8 cellular contexts compared by ENCODE assay signal in genomic region chr3:39405687-39406367, GRCh38. TPM values are rescaled to one million over a fixed set of nuclear protein-coding genes. Genes with fewer than 3 reads are reported as not detected.
DNase-seq lines count a peak whose midpoint lies in the region; ATAC-seq, FAIRE-seq and TF ChIP-seq lines count a peak whose summit lies in the region.

No MANE protein-coding gene starts in this region.

- DNase-seq in NT2/D1 (ENCODE audit: low read depth, low spot score) = no peak
- DNase-seq in H1 (ENCODE audit: low read depth in 1 of 2, low spot score in 2 of 2) = no peak
- no peak for DNase-seq in neural crest cell (ENCODE audit: low read depth, low spot score)
- no peak for DNase-seq in cerebellar nuclear complex (lab: John Stamatoyannopoulos, UW)
- DNase-seq in NCI-H146 (lab: John Stamatoyannopoulos, UW) = no peak
- no peak for DNase-seq in NCI-H345 (lab: John Stamatoyannopoulos, UW)
- DNase-seq in omental fat pad (ENCODE audit: low spot score) = no peak

- H3K4me2 ChIP-seq in BLaER1 treated with 17β-estradiol and CSF1 and Interleukin-3, amounts not matched to agents 10 nM and 100 nM = peak overlapping the region; percentile 55 to 96 (median 77)
- H3K4me2 ChIP-seq in H1 (ENCODE audit: insufficient read depth in 1 of 2, low read depth in 2 of 2, low read length in 2 of 2) = peak overlapping the region; percentile 91 to 95

- H3K79me2 ChIP-seq in H1 (ENCODE audit: control insufficient read depth in 1 of 2, insufficient read depth in 2 of 2, low read length in 2 of 2) = peaks cover 8 to 38% of the 10 kb centered on the region in 2 experiments; a peak in 3 of 4 replicates

- no peak for FAIRE-seq in H1 (lab: Jason Lieb, UNC)

- H3K27me3 ChIP-seq in BLaER1 treated with 17β-estradiol and CSF1 and Interleukin-3, amounts not matched to agents 10 nM and 100 nM = no peaks in the 10 kb centered on the region
- H3K27me3 ChIP-seq in NT2/D1 (ENCODE audit: insufficient read depth, insufficient read length) (no peaks in the 10 kb centered on the region), H1 (replicated peaks in 1 of 4; ENCODE audit: control insufficient read depth in 3 of 4, extremely low read depth in 1 of 4, insufficient read depth in 3 of 4, low read length in 3 of 4) (no peaks in the 10 kb centered on the region)

- H2AK5ac ChIP-seq in H1 (ENCODE audit: low read depth, low read length) = peak overlapping the region; percentile 11; the same call in 1 of the 2 replicates

- H3K79me1 ChIP-seq in H1 (ENCODE audit: low read depth, low read length) = 0 out of 2 replicates have a peak, but pooled peaks cover 6% of the 10 kb centered on the region

- CTCF ChIA-PET in H1 (lab: Charles Lee; ENCODE audit: partially characterized antibody) = interaction anchor here (0.8 to 4.3 kb wide), 7 partner anchors 11 to 227 kb away, joined by 3 to 30 read pairs (median 7); no protein-coding TSS in a partner anchor

- H3K4me1 ChIP-seq in BLaER1 treated with 17β-estradiol and CSF1 and Interleukin-3, amounts not matched to agents 10 nM and 100 nM = peaks cover 47 to 67% (median 62%) of the 10 kb centered on the region in 10 experiments
- H3K4me1 ChIP-seq in NT2/D1 (ENCODE audit: insufficient read depth, insufficient read length) (peaks cover 14% of the 10 kb centered on the region), H1 (replicated peaks in 1 of 4; ENCODE audit: control insufficient read depth in 3 of 4, insufficient read depth in 4 of 4, low read length in 3 of 4) (peaks cover 10 to 14% (median 11%) of the 10 kb centered on the region in 4 experiments)

- H3K23ac ChIP-seq in H1 (ENCODE audit: insufficient read length) = no peak overlapping the region

- peak overlapping the region; percentile 45 for H2BK120ac ChIP-seq in H1 (replicated peaks; ENCODE audit: low read depth, low read length)

- POLR2A ChIA-PET in H1 (lab: Charles Lee; ENCODE audit: partially characterized antibody) = interaction anchor here (0.6 to 33.7 kb wide), 20 partner anchors 4 to 773 kb away, joined by 3 to 771 read pairs (median 5); partner anchors contain the start of genes RPSA and SLC25A38

- H4K8ac ChIP-seq in H1 (ENCODE audit: extremely low read depth, insufficient read depth, low read length) = peak overlapping the region; percentile 90; the same call in 1 of the 2 replicates

- no peaks in the 10 kb centered on the region for H3K9me3 ChIP-seq in BLaER1 treated with 17β-estradiol and CSF1 and Interleukin-3, amounts not matched to agents 10 nM and 100 nM (replicated peaks in 1 of 11)
- no peaks in the 10 kb centered on the region for H3K9me3 ChIP-seq in NT2/D1 (ENCODE audit: insufficient read depth, low read length)
- no peaks in the 10 kb centered on the region for H3K9me3 ChIP-seq in H1 (ENCODE audit: insufficient read depth in 2 of 2, low read depth in 1 of 2, low read length in 1 of 2)

- no peak for ATAC-seq in omental fat pad (ENCODE audit: low FRiP score)

- peak overlapping the region; percentile 67 to 84 (median 74) for H3K4me3 ChIP-seq in BLaER1 treated with 17β-estradiol and CSF1 and Interleukin-3, amounts not matched to agents 10 nM and 100 nM
- H3K4me3 ChIP-seq in NT2/D1 (ENCODE audit: insufficient read length, low read depth) (peak overlapping the region; percentile 91), H1 (ENCODE audit: extremely low read depth in 1 of 4, insufficient read depth in 2 of 4, low read depth in 3 of 4, low read length in 4 of 4) (peak overlapping the region; percentile 68 to 94 (median 86))

- no peak overlapping the region for H2BK12ac ChIP-seq in H1 (ENCODE audit: low read depth, low read length)

- no peak for TF ChIP-seq RAD21 in H1 (IDR thresholded peaks at IDR 0.05 in 1 of 2, conservative IDR thresholded peaks at IDR 0.05 in 1 of 2; ENCODE audit: low read depth in 2 of 2, low read length in 2 of 2)

- H2BK15ac ChIP-seq in H1 (ENCODE audit: low read length) = no peak overlapping the region

- H3K4me1 Mint-ChIP-seq in neural crest cell = peaks cover 34% of the 10 kb centered on the region

- peak overlapping the region; percentile 85 to 97 (median 93) for H3K9ac ChIP-seq in BLaER1 treated with 17β-estradiol and CSF1 and Interleukin-3, amounts not matched to agents 10 nM and 100 nM
- H3K9ac ChIP-seq in NT2/D1 (ENCODE audit: insufficient read length, low read depth) (peak overlapping the region; percentile 96), H1 (replicated peaks in 1 of 4; ENCODE audit: extremely low read depth in 1 of 4, low read depth in 3 of 4, low read length in 3 of 4) (peak overlapping the region; percentile 43 to 98 (median 69))

- peak overlapping the region; percentile 95 for H3K27ac Mint-ChIP-seq in neural crest cell (ENCODE audit: unreplicated experiment)

- no peak for TF ChIP-seq CTCF in H1 (IDR thresholded peaks at IDR 0.05; ENCODE audit: control extremely low read depth in 1 of 3, insufficient read depth in 1 of 3, low read depth in 1 of 3, low read length in 3 of 3)
- no peak for TF ChIP-seq CTCF in neural crest cell (conservative IDR thresholded peaks at IDR 0.05)
- TF ChIP-seq CTCF in omental fat pad (IDR thresholded peaks at IDR 0.05) = no peak

- no peak overlapping the region for H3K56ac ChIP-seq in H1 (replicated peaks; ENCODE audit: insufficient read length, low read depth, low read length)

- no peaks in the 10 kb centered on the region for H3K9me3 Mint-ChIP-seq in neural crest cell

- no peak overlapping the region for H3K4ac ChIP-seq in H1 (replicated peaks; ENCODE audit: insufficient read length, low read depth, low read length)

- peak overlapping the region; percentile 98 for H2BK5ac ChIP-seq in H1 (ENCODE audit: low read depth, low read length)

- H2BK20ac ChIP-seq in H1 (ENCODE audit: low read length) = no peak overlapping the region

- H4K91ac ChIP-seq in H1 (replicated peaks; ENCODE audit: insufficient read length, low read length) = peak overlapping the region; percentile 90

- H3K27me3 Mint-ChIP-seq in neural crest cell (ENCODE audit: low read depth) = peaks cover 4% of the 10 kb centered on the region

- no peak overlapping the region for H2AFZ ChIP-seq in H1 (ENCODE audit: low read length)

- no peak for TF ChIP-seq POLR2A in H1 (IDR thresholded peaks at IDR 0.05; ENCODE audit: control extremely low read depth in 1 of 2, low read depth in 2 of 2, low read length in 2 of 2)

- H3K27ac ChIP-seq in BLaER1 treated with 17β-estradiol and CSF1 and Interleukin-3, amounts not matched to agents 10 nM and 100 nM = peak overlapping the region; percentile 44 to 97 (median 94); a peak in 21 of 22 replicates
- H3K27ac ChIP-seq in H1 (ENCODE audit: low read depth, low read length) = peak overlapping the region; percentile 95

- peaks cover 37 to 52% (median 42%) of the 10 kb centered on the region in 11 experiments for H3K36me3 ChIP-seq in BLaER1 treated with 17β-estradiol and CSF1 and Interleukin-3, amounts not matched to agents 10 nM and 100 nM
- H3K36me3 ChIP-seq in NT2/D1 (ENCODE audit: insufficient read depth, insufficient read length, low read length) (peaks cover 39% of the 10 kb centered on the region), H1 (ENCODE audit: control insufficient read depth in 2 of 4, insufficient read depth in 4 of 4, low read length in 3 of 4) (peaks cover 21 to 39% (median 28%) of the 10 kb centered on the region in 4 experiments)

- H4K20me1 ChIP-seq in BLaER1 treated with 17β-estradiol and CSF1 and Interleukin-3, amounts not matched to agents 10 nM and 100 nM = peaks cover 27 to 42% (median 35%) of the 10 kb centered on the region in 11 experiments; a peak in 21 of 22 replicates
- H4K20me1 ChIP-seq in H1 (replicated peaks in 1 of 2; ENCODE audit: control insufficient read depth in 1 of 2, insufficient read depth in 2 of 2, low read length in 2 of 2) = peaks cover 14 to 16% of the 10 kb centered on the region in 2 experiments

- no peak overlapping the region for H3K14ac ChIP-seq in H1 (ENCODE audit: insufficient read length)

- peak overlapping the region; percentile 81 for H3K18ac ChIP-seq in H1 (ENCODE audit: extremely low read depth, low read length)

- TF ChIP-seq EP300 in H1 (IDR thresholded peaks at IDR 0.05; ENCODE audit: borderline replicate concordance in 1 of 2, low read depth in 2 of 2, low read length in 2 of 2) = no peak

- H3K23me2 ChIP-seq in H1 (ENCODE audit: low read depth, low read length) = peaks cover 9% of the 10 kb centered on the region

- peaks cover 26% of the 10 kb centered on the region for H3K36me3 Mint-ChIP-seq in neural crest cell (ENCODE audit: low read depth)

- peak overlapping the region; percentile 88 for H4K5ac ChIP-seq in H1 (ENCODE audit: insufficient read length, low read depth, low read length)

- 33% methylated on average over 13 of the region's 13 CpGs; no CpG with 5 or more reads in 1 of the 2 experiments for WGBS in H1 (ENCODE audit: extremely low coverage in 1 of 2, insufficient coverage in 1 of 2, insufficient read length in 1 of 2, insufficient replicate concordance in 2 of 2, low coverage in 1 of 2, low lambda C conversion rate in 2 of 2, missing lambda C conversion rate in 1 of 2), 2 experiments

- H3K4me3 Mint-ChIP-seq in neural crest cell = peak overlapping the region; percentile 92

TF ChIP-seq in H1, 55 proteins besides CTCF, POLR2A, EP300 and RAD21 (continues in another document):
- TF ChIP-seq POLR2AphosphoS5 (IDR thresholded peaks at IDR 0.05; ENCODE audit: low read depth, low read length) = peak; percentile 63; the same call in 1 of the 2 replicates

RNA-seq across cellular contexts. Expression of gene RPSA, which starts 0.7 kb away (rescaled TPM):
- total RNA-seq in H1 (2021; fragmentation: NEBNext Ultra II Directional; extraction: Animal tissue kit (Norgen Biotek cat#: 25700)) = 2,661 and 2,701 TPM in 2 replicates
- 6,179 and 7,468 TPM in 2 replicates for polyA plus RNA-seq in H1 (2011; rRNA removed)
- 5,894 TPM for polyA plus RNA-seq in H1 (2011; cell fraction: cytosol; rRNA removed)
- 4,842 TPM for polyA plus RNA-seq in H1 (2011; cell fraction: nucleus; rRNA removed)
- polyA plus RNA-seq in H1 (2012, experiment 1 of 2) = 3,669 to 3,863 TPM (median 3,701 TPM) in 4 replicates
- 4,373 TPM for polyA plus RNA-seq in H1 (2012, experiment 2 of 2)
- polyA plus RNA-seq in H1 (2013, experiment 1 of 2) = 2,392 TPM
- 2,410 TPM for polyA plus RNA-seq in H1 (2013, experiment 2 of 2)
- 2,760 and 3,109 TPM in 2 replicates for polyA minus RNA-seq in H1 (2011; rRNA and poly(A)+ RNA removed)
- 967 TPM for polyA minus RNA-seq in H1 (2011; cell fraction: cytosol; rRNA and poly(A)+ RNA removed)
- polyA minus RNA-seq in H1 (2011; cell fraction: nucleus; rRNA and poly(A)+ RNA removed) = 1,051 TPM
- total RNA-seq in neural crest cell (1,595 and 1,633 TPM in 2 replicates), omental fat pad (1,000 to 10,000 TPM in 2 of 4 donors, 100 to 1,000 TPM in 2; 890 to 1,192 (median 1,008) TPM)

RNA-seq across cellular contexts. Expression of gene SLC25A38, which starts 22.7 kb away (rescaled TPM):
- total RNA-seq in H1 (2021; fragmentation: NEBNext Ultra II Directional; extraction: Animal tissue kit (Norgen Biotek cat#: 25700)) = 37.3 and 41.2 TPM in 2 replicates
- polyA plus RNA-seq in H1 (2011; rRNA removed) = 45.8 and 49.9 TPM in 2 replicates
- 47.5 TPM for polyA plus RNA-seq in H1 (2011; cell fraction: cytosol; rRNA removed)
- polyA plus RNA-seq in H1 (2011; cell fraction: nucleus; rRNA removed) = 61.3 TPM
- polyA plus RNA-seq in H1 (2012, experiment 1 of 2) = 39.7 to 42.3 TPM (median 40.9 TPM) in 4 replicates
- 52.9 TPM for polyA plus RNA-seq in H1 (2012, experiment 2 of 2)
- 30.1 TPM for polyA plus RNA-seq in H1 (2013, experiment 1 of 2)
- polyA plus RNA-seq in H1 (2013, experiment 2 of 2) = 28.8 TPM
- 54.0 and 57.1 TPM in 2 replicates for polyA minus RNA-seq in H1 (2011; rRNA and poly(A)+ RNA removed)
- polyA minus RNA-seq in H1 (2011; cell fraction: cytosol; rRNA and poly(A)+ RNA removed) = 33.5 TPM
- 26.5 TPM for polyA minus RNA-seq in H1 (2011; cell fraction: nucleus; rRNA and poly(A)+ RNA removed)
- total RNA-seq in neural crest cell (26.6 and 28.4 TPM in 2 replicates), omental fat pad (10 to 100 TPM; 18.8 to 25.7 (median 22.8) TPM)
